In genomic region chr3:86984271-86984670, GRCh38 we compare ENCODE assay signal across 19 cellular contexts. TPM values are rescaled to one million over a fixed set of nuclear protein-coding genes. Genes with fewer than 3 reads are reported as not detected.
DNase-seq lines count a peak whose midpoint lies in the region; ATAC-seq and TF ChIP-seq lines count a peak whose summit lies in the region.
"Had no signal": no experiment of that assay in that cellular context is flagged by ENCODE, and none has a peak within 500 bp of the region (broad histone marks: within the 10 kb centered on the region; RNA-seq: fewer than 3 reads in every experiment).

No MANE protein-coding gene starts in this region.

- H3K36me3 ChIP-seq in mesenchymal stem cell (ENCODE audit: control insufficient read depth in 1 of 2, insufficient read depth in 2 of 2, low read depth in 1 of 2, low read length in 2 of 2) = no peaks in the 10 kb centered on the region
- no peaks in the 10 kb centered on the region for H3K36me3 ChIP-seq in thoracic aorta
- H3K36me3 ChIP-seq: colonic mucosa had no signal

- no peak overlapping the region for H2AK5ac ChIP-seq in mesenchymal stem cell (ENCODE audit: low read length, severe bottlenecking)

- peak overlapping the region; percentile 96 for H3K9ac ChIP-seq in mesenchymal stem cell (ENCODE audit: low read length)

- no peak overlapping the region for H3K4me3 Mint-ChIP-seq in activated naive CD4-positive, alpha-beta T cell treated with anti-CD3 and anti-CD28 coated beads for 36 hours
- H3K4me3 Mint-ChIP-seq: natural killer cell treated with Interleukin-12 subunit alpha and Interleukin-12 subunit beta and Interleukin-15 and Interleukin-18, amount 100 ng/mL, for 72 hours had no signal

- H3K4me1 ChIP-seq in mesenchymal stem cell (ENCODE audit: control insufficient read depth, insufficient read depth, low read depth, low read length) (no peaks in the 10 kb centered on the region), thoracic aorta (ENCODE audit: control insufficient read depth in 1 of 2, low read depth in 2 of 2) (peaks cover 47 to 72% of the 10 kb centered on the region in 2 donors)
- H3K4me1 ChIP-seq: colonic mucosa had no signal

- no peak overlapping the region for H2BK120ac ChIP-seq in mesenchymal stem cell (ENCODE audit: low read depth, low read length)

- no peaks in the 10 kb centered on the region for H3K4me1 Mint-ChIP-seq in activated naive CD4-positive, alpha-beta T cell treated with anti-CD3 and anti-CD28 coated beads for 36 hours (ENCODE audit: low read depth)

- H2BK12ac ChIP-seq in mesenchymal stem cell (ENCODE audit: low read length in 2 of 2) = no peak overlapping the region

- H3K14ac ChIP-seq in mesenchymal stem cell (ENCODE audit: low read length in 2 of 2) = no peak overlapping the region

- no peak overlapping the region for H3K4ac ChIP-seq in mesenchymal stem cell (ENCODE audit: low read depth in 1 of 2, low read length in 2 of 2)

- H3K27me3 ChIP-seq in mesenchymal stem cell (ENCODE audit: control insufficient read depth in 1 of 2, insufficient read depth in 1 of 2, low read length in 2 of 2) (no peaks in the 10 kb centered on the region), thoracic aorta (replicated peaks; ENCODE audit: insufficient read depth) (no peaks in the 10 kb centered on the region)
- H3K27me3 ChIP-seq: colonic mucosa had no signal

- H4K91ac ChIP-seq in mesenchymal stem cell (ENCODE audit: low read length) = no peak overlapping the region

- no peaks in the 10 kb centered on the region for H3K9me3 ChIP-seq in mesenchymal stem cell (ENCODE audit: control insufficient read depth, low read length)
- no peaks in the 10 kb centered on the region for H3K9me3 ChIP-seq in thoracic aorta
- H3K9me3 ChIP-seq: colonic mucosa had no signal

- DNase-seq in GM03348 (ENCODE audit: low spot score) (peak; percentile 24), cardiac fibroblast (ENCODE audit: low read depth in 2 of 2) (peak; percentile 52 to 79), mesenchymal stem cell (no peak), thoracic aorta (ENCODE audit: low spot score) (no peak), amygdala (lab: John Stamatoyannopoulos, UW) (no peak), mucosa of gallbladder (ENCODE audit: low spot score) (no peak)
- no peak for DNase-seq in activated naive CD4-positive, alpha-beta T cell treated with anti-CD3 and anti-CD28 coated beads for 36 hours
- DNase-seq: activated CD4-positive, alpha-beta T cell treated with anti-CD3 and anti-CD28 coated beads for 48 hours; activated CD8-positive, alpha-beta memory T cell treated with anti-CD3 and anti-CD28 coated beads, Interleukin-2, amount 50 U/mL, for 48 hours; activated gamma-delta T cell treated with Interleukin-2 at 50 U/mL for 16 hours; colonic mucosa; KBM-7; NCI-H1048; NCI-H526 treated with DMSO at 0.1 percent for 48 hours; stimulated activated CD4-positive, alpha-beta T cell treated with anti-CD3 and anti-CD28 coated beads, Interleukin-12 subunit alpha, Interleukin-12 subunit beta, amount 100 ng/mL, for 4 hours had no signal

- TF ChIP-seq CTCF in cardiac fibroblast (IDR thresholded peaks at IDR 0.05; ENCODE audit: low read depth, low read length) (no peak), thoracic aorta (IDR thresholded peaks at IDR 0.05) (no peak)

- H2BK15ac ChIP-seq in mesenchymal stem cell (ENCODE audit: low read depth, poor library complexity, severe bottlenecking) = no peak overlapping the region

- H3K36me3 Mint-ChIP-seq in activated naive CD4-positive, alpha-beta T cell treated with anti-CD3 and anti-CD28 coated beads for 36 hours (ENCODE audit: low read depth) = no peaks in the 10 kb centered on the region
- H3K36me3 Mint-ChIP-seq: natural killer cell treated with Interleukin-12 subunit alpha and Interleukin-12 subunit beta and Interleukin-15 and Interleukin-18, amount 100 ng/mL, for 72 hours had no signal

- peaks cover 7% of the 10 kb centered on the region for H3K79me1 ChIP-seq in mesenchymal stem cell (replicated peaks; ENCODE audit: low read length, poor library complexity, severe bottlenecking)

- WGBS in mesenchymal stem cell = no CpG with 5 or more reads among the region's 2 CpGs

- H3K23ac ChIP-seq in mesenchymal stem cell (ENCODE audit: low read length in 2 of 2) = no peak overlapping the region

- no peak overlapping the region for H2AFZ ChIP-seq in mesenchymal stem cell (ENCODE audit: low read depth, low read length)

- H3K27ac Mint-ChIP-seq in activated naive CD4-positive, alpha-beta T cell treated with anti-CD3 and anti-CD28 coated beads for 36 hours = no peak overlapping the region
- H3K27ac Mint-ChIP-seq: natural killer cell treated with Interleukin-12 subunit alpha and Interleukin-12 subunit beta and Interleukin-15 and Interleukin-18, amount 100 ng/mL, for 72 hours had no signal

- H2BK5ac ChIP-seq in mesenchymal stem cell (ENCODE audit: low read depth, low read length, poor library complexity, severe bottlenecking) = no peak overlapping the region

- CTCF ChIA-PET in activated naive CD4-positive, alpha-beta T cell treated with anti-CD3 and anti-CD28 coated beads for 36 hours (lab: Charles Lee) = no interaction called here

- H3K4me2 ChIP-seq in mesenchymal stem cell (ENCODE audit: low read length, poor library complexity, severe bottlenecking) = no peak overlapping the region

- peaks cover 10% of the 10 kb centered on the region for H3K27me3 Mint-ChIP-seq in activated naive CD4-positive, alpha-beta T cell treated with anti-CD3 and anti-CD28 coated beads for 36 hours (ENCODE audit: low read depth)
- H3K27me3 Mint-ChIP-seq: natural killer cell treated with Interleukin-12 subunit alpha and Interleukin-12 subunit beta and Interleukin-15 and Interleukin-18, amount 100 ng/mL, for 72 hours had no signal

- intact Hi-C loops in activated naive CD4-positive, alpha-beta T cell treated with anti-CD3 and anti-CD28 coated beads for 36 hours (cut with micrococcal nuclease) = no loop called here

- no peak overlapping the region for H3K4me3 ChIP-seq in cardiac fibroblast (replicated peaks in 1 of 2; ENCODE audit: low read depth in 2 of 2, low read length in 2 of 2)
- H3K4me3 ChIP-seq in mesenchymal stem cell (ENCODE audit: insufficient read depth in 1 of 2, low read depth in 1 of 2, low read length in 2 of 2) = peak overlapping the region in 1 of 2 experiments; percentile 97
- peak overlapping the region; percentile 3 for H3K4me3 ChIP-seq in thoracic aorta
- H3K4me3 ChIP-seq: colonic mucosa had no signal

- H4K8ac ChIP-seq in mesenchymal stem cell (ENCODE audit: low read length) = no peak overlapping the region

- H3K18ac ChIP-seq in mesenchymal stem cell (ENCODE audit: low read depth in 1 of 2, low read length in 2 of 2) = no peak overlapping the region

- ATAC-seq in thoracic aorta (ENCODE audit: insufficient number of reproducible peaks, low FRiP score, low read depth) (no peak), HG02840 (IDR thresholded peaks at IDR 0.05; ENCODE audit: low FRiP score, unreplicated experiment) (no peak)
- ATAC-seq: HCT116; natural killer cell treated with Interleukin-12 subunit alpha and Interleukin-12 subunit beta and Interleukin-15 and Interleukin-18, amount 100 ng/mL, for 72 hours; Right ventricle myocardium inferior had no signal

- H3K27ac ChIP-seq in mesenchymal stem cell (ENCODE audit: low read length, poor library complexity, severe bottlenecking) = no peak overlapping the region
- peak overlapping the region; percentile 74 to 78 for H3K27ac ChIP-seq in thoracic aorta
- H3K27ac ChIP-seq: colonic mucosa had no signal

- no peaks in the 10 kb centered on the region for H3K9me3 Mint-ChIP-seq in activated naive CD4-positive, alpha-beta T cell treated with anti-CD3 and anti-CD28 coated beads for 36 hours
- H3K9me3 Mint-ChIP-seq: natural killer cell treated with Interleukin-12 subunit alpha and Interleukin-12 subunit beta and Interleukin-15 and Interleukin-18, amount 100 ng/mL, for 72 hours had no signal

RNA-seq across cellular contexts. Expression of gene VGLL3, which starts 6.7 kb away (rescaled TPM):
- 16.7 TPM for polyA plus RNA-seq in mesenchymal stem cell (2013, experiment 1 of 2)
- polyA plus RNA-seq in mesenchymal stem cell (2013, experiment 2 of 2) = 13.8 TPM
- total RNA-seq in thoracic aorta (10 to 100 TPM; 45.6 to 80.0 TPM), mucosa of gallbladder (39.2 TPM)
- total RNA-seq in activated naive CD4-positive, alpha-beta T cell treated with anti-CD3 and anti-CD28 coated beads for 36 hours = not detected
- total RNA-seq: natural killer cell treated with Interleukin-12 subunit alpha and Interleukin-12 subunit beta and Interleukin-15 and Interleukin-18, amount 100 ng/mL, for 72 hours had no signal

Comparison
In these comparisons a context has a peak if more than half of its experiments do, and no peak if none do; other contexts are left out.
1. DNase-seq: peak in GM03348 (single experiment) and cardiac fibroblast (2 of 2); none in mesenchymal stem cell (single experiment), thoracic aorta (single experiment), amygdala (0 of 56), mucosa of gallbladder (single experiment) and activated naive CD4-positive, alpha-beta T cell treated with anti-CD3 and anti-CD28 coated beads for 36 hours (single experiment).
2. RNA of gene VGLL3, which starts 6.7 kb away (total RNA-seq): 45.6 to 80.0 TPM in thoracic aorta and 39.2 TPM in mucosa of gallbladder (single experiment); not detected in activated naive CD4-positive, alpha-beta T cell treated with anti-CD3 and anti-CD28 coated beads for 36 hours; every median in the first group is over 10 times any median in the second.